11 cellular contexts compared by ENCODE assay signal in the genomic region with DNA sequence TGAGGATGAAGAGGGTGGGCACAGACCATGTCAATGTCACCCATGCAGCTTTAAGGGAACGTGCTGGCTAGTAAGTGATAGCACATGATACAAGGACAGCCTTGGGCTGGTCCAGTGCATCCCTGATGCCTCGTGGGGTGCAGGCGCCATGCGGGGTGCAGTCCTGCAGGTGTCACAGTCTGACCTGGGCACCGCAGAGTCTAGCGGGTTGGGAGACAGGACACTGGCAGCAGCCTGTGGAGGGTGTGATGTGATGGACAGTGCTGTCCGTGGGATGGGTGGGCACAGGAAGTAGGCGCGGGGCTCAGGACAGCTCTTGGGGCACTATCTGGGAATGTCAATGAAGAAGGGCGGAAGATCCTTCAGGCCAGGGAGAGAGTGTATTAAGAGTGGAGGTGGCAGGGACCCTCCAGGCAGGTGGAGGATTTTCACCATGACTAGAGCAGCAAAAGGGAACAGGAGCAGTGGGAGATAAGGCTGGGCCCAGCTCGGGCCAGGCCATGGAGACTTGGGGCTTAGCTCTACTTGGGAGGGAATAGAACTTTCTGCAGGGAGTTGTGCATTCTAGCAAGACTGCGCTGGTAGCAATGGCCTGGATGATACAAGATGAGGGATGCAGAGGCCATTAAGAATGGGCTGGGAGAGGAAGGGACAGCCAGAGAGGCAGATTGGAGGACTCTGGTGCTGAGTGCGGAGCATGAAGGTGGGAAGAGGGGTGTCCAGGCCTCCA.
"Had no signal": no experiment of that assay in that cellular context is flagged by ENCODE, and none has a peak within 500 bp of the region (broad histone marks: within the 10 kb centered on the region; RNA-seq: fewer than 3 reads in every experiment).

No MANE protein-coding gene starts in this region.

- DNase-seq: activated CD4-positive, CD25-positive, alpha-beta regulatory T cell treated with anti-CD3 and anti-CD28 coated beads, Interleukin-2, amount 50 U/mL, for 72 hours; activated gamma-delta T cell; activated T-cell treated with anti-CD3 and anti-CD28 coated beads, Interleukin-2, amount 50 U/mL, for 4 hours; erythroblast; left ventricle myocardium inferior; stimulated activated CD4-positive, alpha-beta T cell treated with anti-CD3 and anti-CD28 coated beads, Interleukin-12 subunit alpha, Interleukin-12 subunit beta, amount 100 ng/mL, for 4 hours; stimulated activated CD4-positive, alpha-beta T cell treated with anti-CD3 and anti-CD28 coated beads, Interleukin-2, amount 100 ng/mL, for 24 hours; SW 1271 had no signal

- H3K4me3 Mint-ChIP-seq: activated naive CD8-positive, alpha-beta T cell; activated T-cell treated with anti-CD3 and anti-CD28 coated beads, Interleukin-2, amount 50 U/mL, for 4 hours had no signal

- H3K36me3 Mint-ChIP-seq: activated naive CD8-positive, alpha-beta T cell had no signal

- H3K27ac Mint-ChIP-seq: activated naive CD8-positive, alpha-beta T cell had no signal

- H3K9me3 Mint-ChIP-seq: activated T-cell treated with anti-CD3 and anti-CD28 coated beads, Interleukin-2, amount 50 U/mL, for 4 hours had no signal

- ATAC-seq: activated T-cell treated with anti-CD3 and anti-CD28 coated beads, Interleukin-2, amount 50 U/mL, for 4 hours; gastroesophageal sphincter; psoas muscle had no signal

- H3K27me3 Mint-ChIP-seq: activated naive CD8-positive, alpha-beta T cell had no signal
